21 cellular contexts compared by ENCODE assay signal in genomic region chr1:76408303-76408702, GRCh38.
DNase-seq lines count a peak whose midpoint lies in the region; ATAC-seq and TF ChIP-seq lines count a peak whose summit lies in the region.
"Had no signal": no experiment of that assay in that cellular context is flagged by ENCODE, and none has a peak within 500 bp of the region (broad histone marks: within the 10 kb centered on the region; RNA-seq: fewer than 3 reads in every experiment).

No MANE protein-coding gene starts in this region.

- no peak overlapping the region for H2BK120ac ChIP-seq in mesenchymal stem cell (ENCODE audit: low read depth, low read length)

- H3K27ac ChIP-seq in mesenchymal stem cell (ENCODE audit: low read length, poor library complexity, severe bottlenecking) = no peak overlapping the region
- H3K27ac ChIP-seq: 22Rv1, A549, BLaER1, HL-60 had no signal

- H3K4me1 ChIP-seq in mesenchymal stem cell (ENCODE audit: control insufficient read depth, insufficient read depth, low read depth, low read length) = no peaks in the 10 kb centered on the region
- H3K4me1 ChIP-seq: A549, BLaER1 had no signal

- H3K23ac ChIP-seq in mesenchymal stem cell (ENCODE audit: low read length in 2 of 2) = no peak overlapping the region

- no peak overlapping the region for H2BK12ac ChIP-seq in mesenchymal stem cell (ENCODE audit: low read length in 2 of 2)

- no peak overlapping the region for H3K4ac ChIP-seq in mesenchymal stem cell (ENCODE audit: low read depth in 1 of 2, low read length in 2 of 2)

- H2AK5ac ChIP-seq in mesenchymal stem cell (ENCODE audit: low read length, severe bottlenecking) = no peak overlapping the region

- H2BK5ac ChIP-seq in mesenchymal stem cell (ENCODE audit: low read depth, low read length, poor library complexity, severe bottlenecking) = no peak overlapping the region

- no peak overlapping the region for H2AFZ ChIP-seq in mesenchymal stem cell (ENCODE audit: low read depth, low read length)

- no peak overlapping the region for H3K9ac ChIP-seq in mesenchymal stem cell (ENCODE audit: low read length)
- H3K9ac ChIP-seq: BLaER1 had no signal

- no peak for TF ChIP-seq CTCF in neural crest cell (conservative IDR thresholded peaks at IDR 0.05)

- no peaks in the 10 kb centered on the region for H3K79me1 ChIP-seq in mesenchymal stem cell (replicated peaks; ENCODE audit: low read length, poor library complexity, severe bottlenecking)

- no peak overlapping the region for H3K4me3 ChIP-seq in mesenchymal stem cell (ENCODE audit: insufficient read depth in 1 of 2, low read depth in 1 of 2, low read length in 2 of 2)
- H3K4me3 ChIP-seq: A549, BLaER1 had no signal

- ATAC-seq in HG03045 (IDR thresholded peaks at IDR 0.05; ENCODE audit: unreplicated experiment) = no peak
- ATAC-seq: A549, HCT116 had no signal

- H3K27me3 ChIP-seq in mesenchymal stem cell (ENCODE audit: control insufficient read depth in 1 of 2, insufficient read depth in 1 of 2, low read length in 2 of 2) = no peaks in the 10 kb centered on the region
- H3K27me3 ChIP-seq: BLaER1 had no signal

- no peak overlapping the region for H4K8ac ChIP-seq in mesenchymal stem cell (ENCODE audit: low read length)

- H3K9me3 ChIP-seq in mesenchymal stem cell (ENCODE audit: control insufficient read depth, low read length) = no peaks in the 10 kb centered on the region
- H3K9me3 ChIP-seq: A549, BLaER1 had no signal

- peaks cover 68% of the 10 kb centered on the region for H3K4me1 Mint-ChIP-seq in neural crest cell
- H3K4me1 Mint-ChIP-seq: CD14-positive monocyte; CD4-positive, alpha-beta memory T cell had no signal

- H3K4me3 Mint-ChIP-seq in neural crest cell = no peak overlapping the region
- H3K4me3 Mint-ChIP-seq: CD14-positive monocyte; CD4-positive, alpha-beta memory T cell; HFFc6 had no signal

- no peak overlapping the region for H2BK15ac ChIP-seq in mesenchymal stem cell (ENCODE audit: low read depth, poor library complexity, severe bottlenecking)

- H4K91ac ChIP-seq in mesenchymal stem cell (ENCODE audit: low read length) = no peak overlapping the region

- no peak overlapping the region for H3K14ac ChIP-seq in mesenchymal stem cell (ENCODE audit: low read length in 2 of 2)

- peaks cover 2% of the 10 kb centered on the region for H3K36me3 Mint-ChIP-seq in neural crest cell (ENCODE audit: low read depth)
- H3K36me3 Mint-ChIP-seq: CD4-positive, alpha-beta memory T cell had no signal

- H3K27ac Mint-ChIP-seq in neural crest cell (ENCODE audit: unreplicated experiment) = peak overlapping the region; percentile 74
- H3K27ac Mint-ChIP-seq: CD14-positive monocyte; CD4-positive, alpha-beta memory T cell; HFFc6 had no signal

- H3K9me3 Mint-ChIP-seq in neural crest cell = no peaks in the 10 kb centered on the region

- H3K27me3 Mint-ChIP-seq in neural crest cell (ENCODE audit: low read depth) = no peaks in the 10 kb centered on the region
- H3K27me3 Mint-ChIP-seq: CD4-positive, alpha-beta memory T cell had no signal

- no peak overlapping the region for H3K18ac ChIP-seq in mesenchymal stem cell (ENCODE audit: low read depth in 1 of 2, low read length in 2 of 2)

- 92% methylated on average over 2 of the region's 3 CpGs for WGBS in mesenchymal stem cell

- peak; percentile 44 for DNase-seq in NCI-H2171 treated with DMSO at 0.1 percent for 48 hours (lab: John Stamatoyannopoulos, UW)
- no peak for DNase-seq in NCI-H2171 (lab: John Stamatoyannopoulos, UW)
- peak; percentile 18 for DNase-seq in foreskin melanocyte
- DNase-seq in neural crest cell (ENCODE audit: low read depth, low spot score) = no peak
- no peak for DNase-seq in amniotic stem cell (lab: John Stamatoyannopoulos, UW)
- no peak for DNase-seq in mesenchymal stem cell
- DNase-seq: AML-193; CD4-positive, alpha-beta memory T cell; DMS153; DMS79 treated with DMSO at 0.1 percent for 48 hours; GF-D8; GOT3; H7; HFFc6 had no signal

- no peaks in the 10 kb centered on the region for H3K36me3 ChIP-seq in mesenchymal stem cell (ENCODE audit: control insufficient read depth in 1 of 2, insufficient read depth in 2 of 2, low read depth in 1 of 2, low read length in 2 of 2)
- H3K36me3 ChIP-seq: BLaER1 had no signal

- no peak overlapping the region for H3K4me2 ChIP-seq in mesenchymal stem cell (ENCODE audit: low read length, poor library complexity, severe bottlenecking)
- H3K4me2 ChIP-seq: A549, BLaER1 had no signal

Comparison
In these comparisons a context has a peak if more than half of its experiments do, and no peak if none do; other contexts are left out.
1. DNase-seq: peak in NCI-H2171 treated with DMSO at 0.1 percent for 48 hours (single experiment) and foreskin melanocyte (single experiment); none in NCI-H2171 (single experiment), neural crest cell (single experiment), amniotic stem cell (single experiment) and mesenchymal stem cell (single experiment).